In the genomic region with DNA sequence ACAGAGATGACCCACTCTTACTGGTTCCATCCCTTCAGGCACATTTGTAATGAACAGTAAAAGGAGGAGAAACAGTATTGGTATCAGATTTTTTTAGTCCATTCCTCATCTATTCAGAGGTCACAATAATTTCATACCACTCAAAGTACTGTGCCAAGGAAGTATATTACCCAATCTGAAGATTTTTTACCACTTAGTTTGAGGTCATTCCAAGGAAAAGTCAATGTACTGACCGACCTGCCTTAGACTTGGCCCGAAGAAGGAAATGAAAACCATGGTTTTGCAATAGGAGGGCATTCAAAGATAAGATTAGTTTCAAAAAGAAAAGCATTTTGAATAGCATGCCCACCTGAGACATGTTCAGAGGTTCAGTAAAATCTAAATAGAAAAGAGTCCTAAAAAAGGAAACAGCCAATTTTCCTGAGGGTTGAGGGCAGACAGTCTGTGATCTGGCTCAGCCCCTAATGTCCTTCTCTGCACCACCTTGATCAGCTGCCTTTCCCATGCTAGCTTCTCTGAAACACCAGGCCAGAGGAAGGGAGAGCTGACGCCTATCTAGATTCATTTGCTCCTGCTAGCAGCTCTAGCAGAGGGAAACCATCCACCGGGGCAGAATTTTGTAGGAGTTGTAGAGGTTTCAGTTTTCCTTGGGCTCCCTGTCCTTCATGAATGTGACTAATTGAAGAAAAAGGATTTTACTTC, we compare ENCODE assay signal across 25 cellular contexts.
DNase-seq lines count a peak whose midpoint lies in the region; ATAC-seq and TF ChIP-seq lines count a peak whose summit lies in the region.
"Had no signal": no experiment of that assay in that cellular context is flagged by ENCODE, and none has a peak within 500 bp of the region (broad histone marks: within the 10 kb centered on the region; RNA-seq: fewer than 3 reads in every experiment).

No MANE protein-coding gene starts in this region.

- H3K9ac ChIP-seq in neural progenitor cell (no peak overlapping the region), smooth muscle cell (ENCODE audit: low read depth) (no peak overlapping the region)
- H3K9ac ChIP-seq: SK-N-SH had no signal

- H4K20me1 ChIP-seq in neural progenitor cell (ENCODE audit: low read depth) (no peaks in the 10 kb centered on the region), smooth muscle cell (ENCODE audit: low read depth) (no peaks in the 10 kb centered on the region)

- peak overlapping the region; percentile 43 for H3K4me2 ChIP-seq in neural progenitor cell
- no peak overlapping the region for H3K4me2 ChIP-seq in smooth muscle cell
- H3K4me2 ChIP-seq: SK-N-SH had no signal

- H3K79me2 ChIP-seq in neural progenitor cell (ENCODE audit: low read depth), result no peaks in the 10 kb centered on the region
- no peaks in the 10 kb centered on the region for H3K79me2 ChIP-seq in smooth muscle cell (ENCODE audit: low read depth)

- H3K27me3 ChIP-seq in neural progenitor cell (no peaks in the 10 kb centered on the region), smooth muscle cell (ENCODE audit: low read depth) (no peaks in the 10 kb centered on the region)
- H3K27me3 ChIP-seq: right lobe of liver had no signal

- peaks cover 4% of the 10 kb centered on the region for H3K4me1 Mint-ChIP-seq in neural progenitor cell
- H3K4me1 Mint-ChIP-seq: activated naive CD8-positive, alpha-beta T cell treated with anti-CD3 and anti-CD28 coated beads for 36 hours had no signal

- H3K9me3 Mint-ChIP-seq in neural progenitor cell, result no peaks in the 10 kb centered on the region
- H3K9me3 Mint-ChIP-seq: activated naive CD8-positive, alpha-beta T cell treated with anti-CD3 and anti-CD28 coated beads for 36 hours; CD8-positive, alpha-beta T cell; nephron; stimulated activated naive B cell treated with anti-CD40 and anti-IgM and Interleukin-4, amounts not matched to agents 10 μg/mL and 1 μg/mL and 100 μg/mL, for 72 hours; T-helper 1 cell treated with Interleukin-12 subunit alpha and Interleukin-12 subunit beta and Interleukin-4 antibody, amounts not matched to agents 30 μg/mL and 1 μg/mL, for 36 hours had no signal

- H3K4me3 Mint-ChIP-seq in neural progenitor cell, result no peak overlapping the region
- H3K4me3 Mint-ChIP-seq: activated naive CD8-positive, alpha-beta T cell treated with anti-CD3 and anti-CD28 coated beads for 36 hours; CD8-positive, alpha-beta T cell; nephron; stimulated activated naive B cell treated with anti-CD40 and anti-IgM and Interleukin-4, amounts not matched to agents 10 μg/mL and 1 μg/mL and 100 μg/mL, for 72 hours; T-helper 1 cell treated with Interleukin-12 subunit alpha and Interleukin-12 subunit beta and Interleukin-4 antibody, amounts not matched to agents 30 μg/mL and 1 μg/mL, for 36 hours had no signal

- H3K4me3 ChIP-seq in neural progenitor cell (no peak overlapping the region), smooth muscle cell (no peak overlapping the region)
- H3K4me3 ChIP-seq: mucosa of descending colon, right lobe of liver had no signal

- H2AFZ ChIP-seq in neural progenitor cell (replicated peaks) (no peak overlapping the region), smooth muscle cell (ENCODE audit: low read depth) (no peak overlapping the region)

- no peaks in the 10 kb centered on the region for H3K9me3 ChIP-seq in neural progenitor cell (ENCODE audit: low read depth)
- H3K9me3 ChIP-seq in smooth muscle cell (replicated peaks; ENCODE audit: low read depth), result no peaks in the 10 kb centered on the region
- H3K9me3 ChIP-seq: mucosa of descending colon, right lobe of liver, SK-N-SH had no signal

- no peaks in the 10 kb centered on the region for H3K36me3 Mint-ChIP-seq in neural progenitor cell
- H3K36me3 Mint-ChIP-seq: activated naive CD8-positive, alpha-beta T cell treated with anti-CD3 and anti-CD28 coated beads for 36 hours; CD8-positive, alpha-beta T cell; stimulated activated naive B cell treated with anti-CD40 and anti-IgM and Interleukin-4, amounts not matched to agents 10 μg/mL and 1 μg/mL and 100 μg/mL, for 72 hours had no signal

- no peaks in the 10 kb centered on the region for H3K36me3 ChIP-seq in neural progenitor cell
- H3K36me3 ChIP-seq in smooth muscle cell (ENCODE audit: low read depth), result no peaks in the 10 kb centered on the region
- H3K36me3 ChIP-seq: right lobe of liver had no signal

- H3K27ac ChIP-seq in neural progenitor cell (peak overlapping the region; percentile 94), smooth muscle cell (ENCODE audit: low read depth) (no peak overlapping the region)

- H3F3A ChIP-seq in neural progenitor cell (ENCODE audit: low read depth), result peaks cover 69% of the 10 kb centered on the region
- H3F3A ChIP-seq in smooth muscle cell (ENCODE audit: low read depth), result no peaks in the 10 kb centered on the region

- H3K27me3 Mint-ChIP-seq in neural progenitor cell (ENCODE audit: insufficient read depth, low read depth), result no peaks in the 10 kb centered on the region
- H3K27me3 Mint-ChIP-seq: activated naive CD8-positive, alpha-beta T cell treated with anti-CD3 and anti-CD28 coated beads for 36 hours; stimulated activated naive B cell treated with anti-CD40 and anti-IgM and Interleukin-4, amounts not matched to agents 10 μg/mL and 1 μg/mL and 100 μg/mL, for 72 hours had no signal

- ATAC-seq in left cardiac atrium (peak; percentile 41 to 67), Right ventricle myocardium superior (ENCODE audit: poor library complexity) (no peak)
- ATAC-seq: CD8-positive, alpha-beta T cell; mucosa of descending colon; stimulated activated naive B cell treated with anti-CD40 and anti-IgM and Interleukin-4, amounts not matched to agents 10 μg/mL and 1 μg/mL and 100 μg/mL, for 72 hours had no signal

- 86% methylated on average over 4 of the region's 4 CpGs for WGBS in smooth muscle cell (ENCODE audit: low lambda C conversion rate)

- TF ChIP-seq CTCF in neural progenitor cell (IDR thresholded peaks at IDR 0.05) (no peak), smooth muscle cell (IDR thresholded peaks at IDR 0.05; ENCODE audit: borderline replicate concordance, insufficient read depth, poor library complexity, severe bottlenecking) (no peak)

- no peak overlapping the region for H3K27ac Mint-ChIP-seq in neural progenitor cell
- H3K27ac Mint-ChIP-seq: activated naive CD8-positive, alpha-beta T cell treated with anti-CD3 and anti-CD28 coated beads for 36 hours; CD8-positive, alpha-beta T cell; stimulated activated naive B cell treated with anti-CD40 and anti-IgM and Interleukin-4, amounts not matched to agents 10 μg/mL and 1 μg/mL and 100 μg/mL, for 72 hours; T-helper 1 cell treated with Interleukin-12 subunit alpha and Interleukin-12 subunit beta and Interleukin-4 antibody, amounts not matched to agents 30 μg/mL and 1 μg/mL, for 36 hours had no signal

- H3K4me1 ChIP-seq in neural progenitor cell (peaks cover 61% of the 10 kb centered on the region), smooth muscle cell (ENCODE audit: low read depth) (peaks cover 21% of the 10 kb centered on the region)

- DNase-seq in left cardiac atrium (no peak), Right ventricle myocardium superior (no peak), fibroblast of gingiva (ENCODE audit: low read depth) (peak; percentile 66), neural progenitor cell (ENCODE audit: low spot score) (no peak), smooth muscle cell (lab: John Stamatoyannopoulos, UW; ENCODE audit: unreplicated experiment) (no peak), NK-92 (lab: John Stamatoyannopoulos, UW; ENCODE audit: unreplicated experiment) (no peak), pons (ENCODE audit: low spot score) (no peak)
- DNase-seq in activated CD4-positive, alpha-beta T cell treated with anti-CD3 and anti-CD28 coated beads for 1 hour, result no peak
- DNase-seq: activated CD4-positive, alpha-beta T cell treated with anti-CD3 and anti-CD28 coated beads for 4 hours; activated effector memory CD4-positive, alpha-beta T cell treated with Interleukin-2 at 50 U/mL for 16 hours; activated naive CD8-positive, alpha-beta T cell treated with anti-CD3 and anti-CD28 coated beads for 36 hours; AML-193; caudate nucleus; CD8-positive, alpha-beta T cell; cortex of kidney; H7; mucosa of descending colon; NCI-H1417 treated with DMSO at 0.1 percent for 48 hours; NCI-H748 treated with DMSO at 0.1 percent for 48 hours; right lobe of liver; SK-N-SH; stimulated activated CD4-positive, alpha-beta T cell treated with anti-CD3 and anti-CD28 coated beads, Interleukin-4, amount 100 ng/mL, for 24 hours; stimulated activated naive B cell treated with anti-CD40 and anti-IgM and Interleukin-4, amounts not matched to agents 10 μg/mL and 1 μg/mL and 100 μg/mL, for 72 hours had no signal

- intact Hi-C loops in left cardiac atrium (cut with DNase I), result no loop called here
- intact Hi-C loops in Right ventricle myocardium superior (cut with DNase I), result no loop called here
